Comparison of ENCODE assay signal across 8 cellular contexts in genomic region chr16:75494696-75495601, GRCh38. TPM values are rescaled to one million over a fixed set of nuclear protein-coding genes. Genes with fewer than 3 reads are reported as not detected.
DNase-seq lines count a peak whose midpoint lies in the region; ATAC-seq, FAIRE-seq and TF ChIP-seq lines count a peak whose summit lies in the region.

Gene CHST6 (minus strand): TSS chr16:75495441. CDS start chr16:75479828, 15,613 bp downstream.

- peak; percentile 65 for ATAC-seq in GM19467 (IDR thresholded peaks at IDR 0.05; ENCODE audit: unreplicated experiment)
- ATAC-seq in GM12878: peak; percentile 80
- ATAC-seq in GM18517 (IDR thresholded peaks at IDR 0.05; ENCODE audit: unreplicated experiment): no peak

- peak within 1 kb of the TSS; percentile 72 for H3K4me2 ChIP-seq in GM12878 (ENCODE audit: control insufficient read depth, insufficient read depth)

- SMC1A ChIA-PET in GM12878 (lab: Charles Lee; ENCODE audit: uncharacterized antibody, unreplicated experiment): no interaction called here

- in situ Hi-C loops in GM12878 (cut with MboI): no loop called here

- POLR2A ChIA-PET in Caco-2 (lab: Charles Lee) (interaction anchor here (1.0 to 1.3 kb wide), 2 partner anchors 22 to 128 kb away, joined by 3 to 14 read pairs; partner anchors contain the start of gene ADAT1), GM12878 (lab: Charles Lee) (no interaction called here)

- no peaks in the 10 kb centered on the region for H3K9me3 ChIP-seq in Caco-2
- no peaks in the 10 kb centered on the region for H3K9me3 ChIP-seq in GM12878 (replicated peaks; ENCODE audit: control insufficient read depth, insufficient read depth, low read length)
- no peaks in the 10 kb centered on the region for H3K9me3 ChIP-seq in small intestine (ENCODE audit: control insufficient read depth, low read depth)

- CTCF ChIA-PET in Caco-2 (lab: Charles Lee) (interaction anchor here (0.6 to 2.2 kb wide), 6 partner anchors 22 to 363 kb away, joined by 3 to 17 read pairs (median 4); partner anchors contain the start of genes CFDP1, TMEM170A and TMEM231), GM12878 (lab: Yijun Ruan, JAX) (interaction anchor here (0.7 to 1.6 kb wide), 5 partner anchors 23 to 30 kb away, joined by 3 to 4 read pairs (median 4); partner anchors contain the start of gene TMEM170A)

- no peak for FAIRE-seq in GM12878 (lab: Jason Lieb, UNC)
- FAIRE-seq in small intestine (lab: Jason Lieb, UNC): no peak

- no peaks in the 10 kb centered on the region for H4K20me1 ChIP-seq in GM12878 (ENCODE audit: control insufficient read depth, insufficient read depth)

- no peaks in the 10 kb centered on the region for H3K79me2 ChIP-seq in GM12878 (ENCODE audit: control insufficient read depth, insufficient read depth, low read length)

- peaks cover 6% of the 10 kb centered on the region for H3K4me1 Mint-ChIP-seq in Caco-2 (ENCODE audit: low read depth, unreplicated experiment)

- 0 out of 2 replicates have a peak within 1 kb of the TSS, but pooled peaks have one; percentile 7 for H3K9ac ChIP-seq in GM12878 (ENCODE audit: control insufficient read depth, insufficient read depth, low read length)

- no peak for TF ChIP-seq EP300 in GM12878 (IDR thresholded peaks at IDR 0.05; ENCODE audit: borderline replicate concordance in 1 of 2, control insufficient read depth in 1 of 2, low read depth in 2 of 2, low read length in 2 of 2)

- no peaks in the 10 kb centered on the region for H3K4me1 ChIP-seq in Caco-2
- H3K4me1 ChIP-seq in GM12878 (ENCODE audit: control insufficient read depth, insufficient read depth, low read length): peaks cover 11% of the 10 kb centered on the region
- no peaks in the 10 kb centered on the region for H3K4me1 ChIP-seq in small intestine (ENCODE audit: control insufficient read depth in 2 of 2, insufficient read depth in 1 of 2, low read depth in 1 of 2, low read length in 1 of 2)

- RAD21 ChIA-PET in GM12878 (lab: Charles Lee; ENCODE audit: unreplicated experiment): no interaction called here

- H3K27me3 Mint-ChIP-seq in Caco-2 (ENCODE audit: insufficient read depth, unreplicated experiment): no peaks in the 10 kb centered on the region

- H3K36me3 ChIP-seq in Caco-2 (ENCODE audit: control insufficient read depth, insufficient read depth, low read length): no peaks in the 10 kb centered on the region
- no peaks in the 10 kb centered on the region for H3K36me3 ChIP-seq in GM12878 (ENCODE audit: control insufficient read depth in 2 of 2, insufficient read depth in 2 of 2, low read length in 1 of 2)
- H3K36me3 ChIP-seq in small intestine (ENCODE audit: control insufficient read depth in 2 of 2, insufficient read depth in 2 of 2, low read length in 2 of 2): no peaks in the 10 kb centered on the region

- peak within 1 kb of the TSS; percentile 94 for H3K4me3 Mint-ChIP-seq in Caco-2 (ENCODE audit: unreplicated experiment)

- 17% methylated on average over 64 of the region's 66 CpGs for WGBS in GM12878 (ENCODE audit: insufficient coverage, insufficient replicate concordance, low lambda C conversion rate, missing lambda C conversion rate)
- 3 to 7% (median 3%) methylated on average over 49 to 66 of the region's 66 CpGs for WGBS in small intestine, 3 donors

- H2AFZ ChIP-seq in GM12878 (ENCODE audit: control insufficient read depth, low read depth, low read length): peak within 1 kb of the TSS; percentile 68

- TF ChIP-seq CTCF in Caco-2 (IDR thresholded peaks at IDR 0.05; ENCODE audit: insufficient read depth in 1 of 2, low read depth in 1 of 2, low read length in 1 of 2, severe bottlenecking in 1 of 2, unreplicated experiment in 1 of 2) (no peak), GM12878 (IDR thresholded peaks at IDR 0.05 in 2 of 3, conservative IDR thresholded peaks at IDR 0.05 in 1 of 3; ENCODE audit: control insufficient read depth in 2 of 3, extremely low read depth in 1 of 3, insufficient read depth in 1 of 3, low read depth in 3 of 3, low read length in 3 of 3) (no peak)

- peak; percentile 69 to 71 for DNase-seq in Caco-2
- DNase-seq in HuH-7 (ENCODE audit: low spot score): peak; percentile 86
- no peak for DNase-seq in GM12878 (ENCODE audit: low read depth, low spot score)
- peak; percentile 93 for DNase-seq in iPS-NIHi11 (ENCODE audit: low spot score)
- DNase-seq in small intestine: peak; percentile 27
- DNase-seq in DMS79 (lab: John Stamatoyannopoulos, UW): no peak

- no peaks in the 10 kb centered on the region for H3K27me3 ChIP-seq in Caco-2 (replicated peaks; ENCODE audit: control insufficient read depth, insufficient read depth, low read length)
- H3K27me3 ChIP-seq in GM12878 (replicated peaks in 1 of 2; ENCODE audit: control insufficient read depth in 2 of 2, insufficient read depth in 2 of 2, low read length in 1 of 2): no peaks in the 10 kb centered on the region; a peak in 1 of 4 replicates
- peaks cover 0 to 2% of the 10 kb centered on the region in 2 donors for H3K27me3 ChIP-seq in small intestine (ENCODE audit: control insufficient read depth in 2 of 2, insufficient read depth in 2 of 2, low read length in 2 of 2)

- BruUV-seq in Caco-2 (replicated peaks; lab: Mats Ljungman, UMichigan): no TSS peak
- no TSS peak for BruUV-seq in GM12878 (replicated peaks; lab: Mats Ljungman, UMichigan)

- peak within 1 kb of the TSS; percentile 65 for H3K27ac Mint-ChIP-seq in Caco-2 (ENCODE audit: unreplicated experiment)

- H3K27ac ChIP-seq in GM12878 (ENCODE audit: control insufficient read depth, insufficient read depth): no peak within 1 kb of the TSS
- no peak within 1 kb of the TSS for H3K27ac ChIP-seq in small intestine (ENCODE audit: low read depth in 1 of 2, low read length in 1 of 2)

- peak; percentile 61; the same call in 1 of the 2 replicates for TF ChIP-seq POLR2A in GM12878 (IDR thresholded peaks at IDR 0.05; ENCODE audit: low read depth, low read length)

- intact Hi-C loops in Caco-2 (cut with micrococcal nuclease; ENCODE audit: unreplicated experiment) (no loop called here), GM12878 (cut with micrococcal nuclease; ENCODE audit: unreplicated experiment) (no loop called here)

- no peak for TF ChIP-seq RAD21 in GM12878 (IDR thresholded peaks at IDR 0.05; ENCODE audit: insufficient read depth, low read depth, low read length)

- no peaks in the 10 kb centered on the region for H3K36me3 Mint-ChIP-seq in Caco-2 (ENCODE audit: insufficient read depth, unreplicated experiment)

- H3K4me3 ChIP-seq in Caco-2 (ENCODE audit: low read depth, low read length): peak within 1 kb of the TSS; percentile 49
- H3K4me3 ChIP-seq in GM12878: peak within 1 kb of the TSS; percentile 64
- peak within 1 kb of the TSS in 1 of 2 donors; percentile 36 for H3K4me3 ChIP-seq in small intestine (ENCODE audit: low read depth in 1 of 2, low read length in 2 of 2)

- no peaks in the 10 kb centered on the region for H3K9me3 Mint-ChIP-seq in Caco-2 (ENCODE audit: unreplicated experiment)

TF ChIP-seq in GM12878, 131 proteins besides CTCF, POLR2A, EP300 and RAD21:
- no peak for TF ChIP-seq RAD51 (IDR thresholded peaks at IDR 0.05)
- TF ChIP-seq GATAD2B (conservative IDR thresholded peaks at IDR 0.05; ENCODE audit: low read depth): no peak
- TF ChIP-seq NR2C1 (IDR thresholded peaks at IDR 0.05): no peak
- 0 out of 2 replicates have a peak, but pooled peaks have one; percentile 11 for TF ChIP-seq RUNX3 (IDR thresholded peaks at IDR 0.05; ENCODE audit: low read length)
- 0 out of 2 replicates have a peak, but pooled peaks have one; percentile 7 for TF ChIP-seq CREB1 (IDR thresholded peaks at IDR 0.05; ENCODE audit: low read depth)
TF ChIP-seq in GM12878: peak in this region for 2.

RNA-seq across cellular contexts. Expression of gene CHST6, which starts in this region (rescaled TPM):
- total RNA-seq in Caco-2 (2022): 1.1 and 1.3 TPM in 2 replicates
- total RNA-seq in GM12878 (2013; cell fraction: nucleolus; rRNA removed): 1.9 and 3.4 TPM in 2 replicates
- 1.1 and 2.5 TPM in 2 replicates for total RNA-seq in GM12878 (2014; rRNA removed)
- total RNA-seq in GM12878 (2014; rRNA removed; fragmentation: Illumina TruSeq; extraction: Trizol): 0.64 and 0.67 TPM in 2 replicates
- 1.9 and 2.5 TPM in 2 replicates for total RNA-seq in GM12878 (2021)
- polyA plus RNA-seq in GM12878 (2011; ENCODE audit: low read depth): 0.52 TPM
- polyA plus RNA-seq in GM12878 (2011; rRNA removed): 0.20 and 0.29 TPM in 2 replicates
- polyA plus RNA-seq in GM12878 (2011; cell fraction: cytosol; rRNA removed): 0.25 and 0.43 TPM in 2 replicates
- 0.45 and 0.51 TPM in 2 replicates for polyA plus RNA-seq in GM12878 (2011; cell fraction: nucleus; rRNA removed)
- polyA plus RNA-seq in GM12878 (2012): 0.66 and 0.94 TPM in 2 replicates
- 0.48 and 0.57 TPM in 2 replicates for polyA plus RNA-seq in GM12878 (2014; fragmentation: Illumina TruSeq; extraction: Trizol)
- polyA plus RNA-seq in GM12878 (2014; fragmentation: Nextera tagmentation; extraction: Ambion mirVana): under 1 TPM; 0.14 to 0.18 TPM
- polyA plus RNA-seq in GM12878 (2014; rRNA removed): 1.3 and 1.6 TPM in 2 replicates
- under 1 TPM; 0.28 to 0.46 TPM for polyA plus RNA-seq in GM12878 (2016; fragmentation: Nextera tagmentation; extraction: Ambion mirVana)
- polyA minus RNA-seq in GM12878 (2011; rRNA and poly(A)+ RNA removed): 0.57 and 0.66 TPM in 2 replicates
- polyA minus RNA-seq in GM12878 (2011; cell fraction: cytosol; rRNA and poly(A)+ RNA removed): 0.10 and 0.40 TPM in 2 replicates
- 0.24 and 0.48 TPM in 2 replicates for polyA minus RNA-seq in GM12878 (2011; cell fraction: nucleus; rRNA and poly(A)+ RNA removed)
- 10 to 100 TPM in 1 of 3 donors, 1 to 10 TPM in 2; 2.6 to 10.1 (median 7.3) TPM for polyA plus RNA-seq in small intestine

Comparison
In these comparisons a context has a peak if more than half of its experiments do, and no peak if none do; other contexts are left out.
1. DNase-seq: peak in Caco-2 (2 of 2), HuH-7 (single experiment), iPS-NIHi11 (single experiment) and small intestine (single experiment); none in GM12878 (single experiment) and DMS79 (single experiment).